18 cellular contexts compared by ENCODE assay signal in genomic region chr16:48102083-48103008, GRCh38.
"Had no signal": no experiment of that assay in that cellular context is flagged by ENCODE, and none has a peak within 500 bp of the region (broad histone marks: within the 10 kb centered on the region; RNA-seq: fewer than 3 reads in every experiment).

No MANE protein-coding gene starts in this region.

- H3K27me3 Mint-ChIP-seq: activated naive CD8-positive, alpha-beta T cell; dendritic cell treated with granulocyte-macrophage colony-stimulating factor and Interleukin-4, amounts not matched to agents 40 ng/mL and 50 ng/mL, for 4 days had no signal

- H3K4me3 Mint-ChIP-seq: activated CD4-positive, alpha-beta memory T cell treated with anti-CD3 and anti-CD28 coated beads for 36 hours; activated naive CD8-positive, alpha-beta T cell; brain; dendritic cell treated with granulocyte-macrophage colony-stimulating factor and Interleukin-4, amounts not matched to agents 40 ng/mL and 50 ng/mL, for 4 days; effector memory CD8-positive, alpha-beta T cell; stimulated activated naive CD8-positive, alpha-beta T cell treated with anti-CD3 and anti-CD28 coated beads, Interleukin-15, amount 100 ng/mL, for 72 hours had no signal

- H3K27ac ChIP-seq: epithelial cell of prostate, gastroesophageal sphincter, ovary, testis, upper lobe of right lung had no signal

- ATAC-seq: effector memory CD8-positive, alpha-beta T cell; gastroesophageal sphincter; left ventricle myocardium superior; stimulated activated naive CD8-positive, alpha-beta T cell treated with anti-CD3 and anti-CD28 coated beads, Interleukin-15, amount 100 ng/mL, for 72 hours; upper lobe of right lung had no signal

- H3K27ac Mint-ChIP-seq: activated CD4-positive, alpha-beta memory T cell treated with anti-CD3 and anti-CD28 coated beads for 36 hours; activated naive CD8-positive, alpha-beta T cell; brain; dendritic cell treated with granulocyte-macrophage colony-stimulating factor and Interleukin-4, amounts not matched to agents 40 ng/mL and 50 ng/mL, for 4 days; effector memory CD8-positive, alpha-beta T cell; stimulated activated naive CD8-positive, alpha-beta T cell treated with anti-CD3 and anti-CD28 coated beads, Interleukin-15, amount 100 ng/mL, for 72 hours had no signal

- H3K9me3 ChIP-seq: gastroesophageal sphincter, ovary, testis, upper lobe of right lung had no signal

- H3K36me3 ChIP-seq: gastroesophageal sphincter, ovary, upper lobe of right lung had no signal

- H3K36me3 Mint-ChIP-seq: activated CD4-positive, alpha-beta memory T cell treated with anti-CD3 and anti-CD28 coated beads for 36 hours; activated naive CD8-positive, alpha-beta T cell; brain had no signal

- H3K4me3 ChIP-seq: gastroesophageal sphincter, ovary, testis, upper lobe of right lung had no signal

- H3K9me3 Mint-ChIP-seq: activated CD4-positive, alpha-beta memory T cell treated with anti-CD3 and anti-CD28 coated beads for 36 hours; brain; dendritic cell treated with granulocyte-macrophage colony-stimulating factor and Interleukin-4, amounts not matched to agents 40 ng/mL and 50 ng/mL, for 4 days; effector memory CD8-positive, alpha-beta T cell; stimulated activated naive CD8-positive, alpha-beta T cell treated with anti-CD3 and anti-CD28 coated beads, Interleukin-15, amount 100 ng/mL, for 72 hours had no signal

- H3K4me1 ChIP-seq: gastroesophageal sphincter, upper lobe of right lung had no signal

- DNase-seq: activated CD4-positive, alpha-beta memory T cell treated with anti-CD3 and anti-CD28 coated beads for 36 hours; activated CD4-positive, alpha-beta T cell treated with anti-CD3 and anti-CD28 coated beads for 1 hour; activated gamma-delta T cell; activated T-cell treated with anti-CD3 and anti-CD28 coated beads, Interleukin-2, amount 50 U/mL, for 48 hours; amygdala; cerebellar nuclear complex; effector memory CD8-positive, alpha-beta T cell; left ventricle myocardium superior; ovary; stimulated activated CD4-positive, alpha-beta T cell treated with anti-CD3 and anti-CD28 coated beads, Interleukin-4, amount 100 ng/mL, for 4 hours; stimulated activated naive CD8-positive, alpha-beta T cell treated with anti-CD3 and anti-CD28 coated beads, Interleukin-15, amount 100 ng/mL, for 72 hours; testis; upper lobe of right lung had no signal
